Comparison of ENCODE assay signal across 17 cellular contexts in the genomic region with DNA sequence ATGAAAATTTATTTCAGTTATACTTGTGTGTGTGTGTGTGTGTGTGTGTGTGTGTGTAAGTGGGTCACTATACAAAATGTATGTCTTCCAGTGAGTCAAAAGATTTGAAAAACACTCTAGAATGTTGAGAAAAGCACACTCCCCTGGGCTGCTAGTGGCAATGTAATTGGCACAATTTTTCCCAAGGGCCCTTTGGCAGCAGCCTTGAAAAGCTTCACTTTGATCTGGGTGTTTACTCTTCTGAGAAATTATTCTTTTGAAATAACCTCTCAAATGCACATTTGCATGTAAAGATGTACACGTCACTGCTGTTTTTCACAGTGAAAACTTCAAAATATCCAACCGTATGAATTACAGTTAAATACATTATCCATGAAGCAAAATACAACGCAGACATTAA. TPM values are rescaled to one million over a fixed set of nuclear protein-coding genes. Genes with fewer than 3 reads are reported as not detected.
A peak's percentile ranks its signal among the peaks of the same experiment; 100 is the strongest.
DNase-seq lines count a peak whose midpoint lies in the region; ATAC-seq and TF ChIP-seq lines count a peak whose summit lies in the region.
"Had no signal": no experiment of that assay in that cellular context is flagged by ENCODE, and none has a peak within 500 bp of the region (broad histone marks: within the 10 kb centered on the region; RNA-seq: fewer than 3 reads in every experiment).

No MANE protein-coding gene starts in this region.

- H3K4me3 ChIP-seq in left lung = no peak overlapping the region
- no peak overlapping the region for H3K4me3 ChIP-seq in spleen
- H3K4me3 ChIP-seq: HAP-1 had no signal

- peaks cover 17 to 72% of the 10 kb centered on the region in 2 donors for H3K4me1 ChIP-seq in left lung
- peaks cover 19 to 93% (median 45%) of the 10 kb centered on the region in 6 donors for H3K4me1 ChIP-seq in spleen

- ATAC-seq in left lung (peak; percentile 46), GM18520 (IDR thresholded peaks at IDR 0.05; ENCODE audit: unreplicated experiment) (no peak)
- ATAC-seq: Panc1 had no signal

- no peak for TF ChIP-seq POLR2A in spleen (IDR thresholded peaks at IDR 0.05)

- peak overlapping the region; percentile 49 for H3K27ac ChIP-seq in left lung
- peak overlapping the region in 5 of 8 donors; percentile 34 to 68 (median 53) for H3K27ac ChIP-seq in spleen

- TF ChIP-seq CTCF in left lung (IDR thresholded peaks at IDR 0.05) (no peak), spleen (IDR thresholded peaks at IDR 0.05 in 8 of 11, conservative IDR thresholded peaks at IDR 0.05 in 3 of 11) (no peak)

- no peaks in the 10 kb centered on the region for H3K27me3 ChIP-seq in left lung
- H3K27me3 ChIP-seq in spleen (replicated peaks in 1 of 7) = no peaks in the 10 kb centered on the region

- WGBS in spleen, 5 donors = 73 to 85% (median 76%) methylated on average over 3 of the region's 3 CpGs

- H3K9me3 ChIP-seq in left lung (no peaks in the 10 kb centered on the region), spleen (no peaks in the 10 kb centered on the region)
- H3K9me3 ChIP-seq: HAP-1 had no signal

- H3K36me3 ChIP-seq in left lung (no peaks in the 10 kb centered on the region), spleen (no peaks in the 10 kb centered on the region)
- H3K36me3 ChIP-seq: HAP-1 had no signal

- intact Hi-C loops in left lung (cut with DNase I) = no loop called here
- intact Hi-C loops in spleen (cut with DNase I; ENCODE audit: low total_unique reads) = no loop called here

- DNase-seq in NCI-H2107 (lab: John Stamatoyannopoulos, UW) (peak; percentile 7), NCI-H2107 treated with DMSO at 0.1 percent for 48 hours (lab: John Stamatoyannopoulos, UW; ENCODE audit: unreplicated experiment) (no peak), DMS79 treated with DMSO at 0.1 percent for 48 hours (lab: John Stamatoyannopoulos, UW) (peak; percentile 23), left lung (no peak), spleen (no peak), NCI-H2029 treated with DMSO at 0.1 percent for 48 hours (lab: John Stamatoyannopoulos, UW) (no peak), LoVo (ENCODE audit: low spot score) (no peak)
- DNase-seq: C1 segment of cervical spinal cord, DMS 273 treated with DMSO at 0.1 percent for 48 hours, NCI-H146, NCI-H2171, NCI-H510A, NCI-H774 had no signal

RNA-seq across cellular contexts. Expression of gene SLC44A3, which starts 22.1 kb away (rescaled TPM):
- total RNA-seq in left lung (10 to 100 TPM; 14.1 to 38.4 TPM), spleen (1 to 10 TPM in 3 of 7 donors, under 1 TPM in 4; 0.65 to 4.0 (median 0.97) TPM)
- under 1 TPM; 0.28 to 0.58 (median 0.32) TPM for polyA plus RNA-seq in spleen
- total RNA-seq: A172 had no signal

Comparison
In these comparisons a context has a peak if more than half of its experiments do, and no peak if none do; other contexts are left out.
1. DNase-seq: peak in NCI-H2107 (single experiment) and DMS79 treated with DMSO at 0.1 percent for 48 hours (single experiment); none in NCI-H2107 treated with DMSO at 0.1 percent for 48 hours (single experiment), left lung (0 of 2), spleen (single experiment), NCI-H2029 treated with DMSO at 0.1 percent for 48 hours (single experiment) and LoVo (single experiment).